Comparison of ENCODE assay signal across 12 cellular contexts in genomic region chr12:66103011-66103913, GRCh38. TPM values are rescaled to one million over a fixed set of nuclear protein-coding genes. Genes with fewer than 3 reads are reported as not detected.
DNase-seq lines count a peak whose midpoint lies in the region; ATAC-seq, FAIRE-seq and TF ChIP-seq lines count a peak whose summit lies in the region.
"Had no signal": no experiment of that assay in that cellular context is flagged by ENCODE, and none has a peak within 500 bp of the region (broad histone marks: within the 10 kb centered on the region; RNA-seq: fewer than 3 reads in every experiment).

No MANE protein-coding gene starts in this region.

- H3K9me2 ChIP-seq in Karpas-422 (replicated peaks; ENCODE audit: insufficient read depth, low read length) = no peaks in the 10 kb centered on the region

- TF ChIP-seq EP300 in HepG2 (IDR thresholded peaks at IDR 0.05; ENCODE audit: low read depth in 2 of 2, low read length in 2 of 2) = no peak
- no peak for TF ChIP-seq EP300 in HepG2 (CRISPR knock-in tag; IDR thresholded peaks at IDR 0.05; ENCODE audit: borderline replicate concordance)
- no peak for TF ChIP-seq EP300 in H1 (IDR thresholded peaks at IDR 0.05; ENCODE audit: borderline replicate concordance in 1 of 2, low read depth in 2 of 2, low read length in 2 of 2)

- CTCF ChIA-PET in HepG2 (lab: Yijun Ruan, JAX; ENCODE audit: low intra/inter-chr PET ratio, low total read pairs) = no interaction called here
- CTCF ChIA-PET in H1 (lab: Charles Lee; ENCODE audit: partially characterized antibody) = interaction anchor here (0.5 to 3.1 kb wide), 16 partner anchors 18 to 803 kb away, joined by 3 to 11 read pairs (median 3); no protein-coding TSS in a partner anchor

- intact Hi-C loops in HepG2 (cut with micrococcal nuclease; ENCODE audit: unreplicated experiment) (no loop called here), right lobe of liver (cut with DNase I) (no loop called here), right cardiac atrium (cut with DNase I) (loop anchor here in 1 of 4 donors (10.0 kb wide), 1 partner anchor 1208 kb away; no protein-coding TSS in a partner anchor)

- no peak overlapping the region for H3K27ac Mint-ChIP-seq in type B pancreatic cell
- H3K27ac Mint-ChIP-seq: activated naive CD4-positive, alpha-beta T cell treated with anti-CD3 and anti-CD28 coated beads, Interleukin-2, amount 50 U/mL, for 24 hours; T-helper 2 cell treated with Interferon-gamma antibody and Interleukin-4, amounts not matched to agents 5 μg/mL and 100 μg/mL, for 36 hours had no signal

- H4K5ac ChIP-seq in H1 (ENCODE audit: insufficient read length, low read depth, low read length) = no peak overlapping the region

- no peak overlapping the region for H4K91ac ChIP-seq in H1 (replicated peaks; ENCODE audit: insufficient read length, low read length)

- BruUV-seq in HepG2 (replicated peaks; lab: Mats Ljungman, UMichigan) = no TSS peak

- no peak overlapping the region for H3K23ac ChIP-seq in H1 (ENCODE audit: insufficient read length)

- no peak overlapping the region for H3K4ac ChIP-seq in H1 (replicated peaks; ENCODE audit: insufficient read length, low read depth, low read length)

- no peak overlapping the region for H2BK20ac ChIP-seq in H1 (ENCODE audit: low read length)

- in situ Hi-C loops in HepG2 (cut with HindIII; ENCODE audit: extremely low pct_ligation_motif_present, low pct_unique_long_range_greater_than_20kb) = loop anchor here (10.0 to 25.0 kb wide), 3 partner anchors 491 to 1216 kb away; no protein-coding TSS in a partner anchor

- no peak overlapping the region for H2BK15ac ChIP-seq in H1 (ENCODE audit: low read length)

- no peak overlapping the region for H3K4me3 ChIP-seq in HepG2 (replicated peaks in 1 of 3; ENCODE audit: insufficient read depth in 1 of 3, low read depth in 2 of 3, low read length in 3 of 3)
- no peak overlapping the region for H3K4me3 ChIP-seq in right lobe of liver
- no peak overlapping the region for H3K4me3 ChIP-seq in Karpas-422 (ENCODE audit: low read length)
- no peak overlapping the region for H3K4me3 ChIP-seq in H1 (ENCODE audit: extremely low read depth in 1 of 4, insufficient read depth in 2 of 4, low read depth in 3 of 4, low read length in 4 of 4)
- no peak overlapping the region for H3K4me3 ChIP-seq in right cardiac atrium (ENCODE audit: low read length)
- H3K4me3 ChIP-seq: BLaER1 treated with 17β-estradiol and CSF1 and Interleukin-3, amounts not matched to agents 10 nM and 100 nM; left ventricle myocardium inferior had no signal

- no peaks in the 10 kb centered on the region for H3K79me1 ChIP-seq in H1 (ENCODE audit: low read depth, low read length)

- no peak for ATAC-seq in HepG2
- ATAC-seq in right lobe of liver = no peak
- no peak for ATAC-seq in right cardiac atrium

- H2BK5ac ChIP-seq in H1 (ENCODE audit: low read depth, low read length) = no peak overlapping the region

- peaks cover 12% of the 10 kb centered on the region for H3K4me1 ChIP-seq in HepG2 (ENCODE audit: insufficient read depth, low read length)
- no peaks in the 10 kb centered on the region for H3K4me1 ChIP-seq in right lobe of liver
- H3K4me1 ChIP-seq in Karpas-422 (ENCODE audit: low read length) = peaks cover 3% of the 10 kb centered on the region
- peaks cover 0 to 3% (median 0%) of the 10 kb centered on the region in 4 experiments; a peak in 1 of 7 replicates for H3K4me1 ChIP-seq in H1 (replicated peaks in 1 of 4; ENCODE audit: control insufficient read depth in 3 of 4, insufficient read depth in 4 of 4, low read length in 3 of 4)
- H3K4me1 ChIP-seq in right cardiac atrium (ENCODE audit: control insufficient read depth, insufficient read depth, low read length) = no peaks in the 10 kb centered on the region

- H3K27me3 Mint-ChIP-seq in type B pancreatic cell = peaks cover 10% of the 10 kb centered on the region

- no peaks in the 10 kb centered on the region for H3K23me2 ChIP-seq in H1 (ENCODE audit: low read depth, low read length)

- no peak overlapping the region for H2BK12ac ChIP-seq in H1 (ENCODE audit: low read depth, low read length)

- WGBS in HepG2 (ENCODE audit: low lambda C conversion rate) = 0% methylated on average over 3 of the region's 3 CpGs
- 74% methylated on average over 3 of the region's 3 CpGs for WGBS in right lobe of liver (ENCODE audit: insufficient coverage, low coverage, low lambda C conversion rate, missing lambda C conversion rate)
- 95% methylated on average over 3 of the region's 3 CpGs; no CpG with 5 or more reads in 1 of the 2 experiments for WGBS in H1 (ENCODE audit: extremely low coverage in 1 of 2, insufficient coverage in 1 of 2, insufficient read length in 1 of 2, insufficient replicate concordance in 2 of 2, low coverage in 1 of 2, low lambda C conversion rate in 2 of 2, missing lambda C conversion rate in 1 of 2), 2 experiments
- 86% methylated on average over 3 of the region's 3 CpGs for WGBS in right cardiac atrium

- H3K79me2 ChIP-seq in HepG2 (ENCODE audit: insufficient read depth, low read length) = no peaks in the 10 kb centered on the region
- H3K79me2 ChIP-seq in Karpas-422 (ENCODE audit: low read length) = no peaks in the 10 kb centered on the region
- no peaks in the 10 kb centered on the region for H3K79me2 ChIP-seq in H1 (ENCODE audit: control insufficient read depth in 1 of 2, insufficient read depth in 2 of 2, low read length in 2 of 2)

- H3K9me3 Mint-ChIP-seq in type B pancreatic cell = peaks cover 11% of the 10 kb centered on the region
- H3K9me3 Mint-ChIP-seq: activated naive CD4-positive, alpha-beta T cell treated with anti-CD3 and anti-CD28 coated beads, Interleukin-2, amount 50 U/mL, for 24 hours; T-helper 2 cell treated with Interferon-gamma antibody and Interleukin-4, amounts not matched to agents 5 μg/mL and 100 μg/mL, for 36 hours had no signal

- H3K36me3 ChIP-seq in HepG2 (replicated peaks in 1 of 2; ENCODE audit: control insufficient read depth in 1 of 2, insufficient read depth in 2 of 2, low read length in 2 of 2) (no peaks in the 10 kb centered on the region), right lobe of liver (no peaks in the 10 kb centered on the region), Karpas-422 (ENCODE audit: insufficient read depth, low read length) (no peaks in the 10 kb centered on the region), H1 (ENCODE audit: control insufficient read depth in 2 of 4, insufficient read depth in 4 of 4, low read length in 3 of 4) (no peaks in the 10 kb centered on the region)
- H3K36me3 ChIP-seq: BLaER1 treated with 17β-estradiol and CSF1 and Interleukin-3, amounts not matched to agents 10 nM and 100 nM; left ventricle myocardium inferior had no signal

- peaks cover 10% of the 10 kb centered on the region for H3K4me1 Mint-ChIP-seq in type B pancreatic cell (ENCODE audit: unreplicated experiment)

- H4K20me1 ChIP-seq in HepG2 (ENCODE audit: insufficient read depth, low read length) (no peaks in the 10 kb centered on the region), Karpas-422 (ENCODE audit: insufficient read depth, low read depth, low read length) (no peaks in the 10 kb centered on the region), H1 (replicated peaks in 1 of 2; ENCODE audit: control insufficient read depth in 1 of 2, insufficient read depth in 2 of 2, low read length in 2 of 2) (no peaks in the 10 kb centered on the region)
- H4K20me1 ChIP-seq: BLaER1 treated with 17β-estradiol and CSF1 and Interleukin-3, amounts not matched to agents 10 nM and 100 nM had no signal

- no peak for TF ChIP-seq RAD21 in HepG2 (CRISPR knock-in tag; IDR thresholded peaks at IDR 0.05)
- peak; percentile 15 to 34; a peak in 3 of 4 replicates for TF ChIP-seq RAD21 in H1 (IDR thresholded peaks at IDR 0.05 in 1 of 2, conservative IDR thresholded peaks at IDR 0.05 in 1 of 2; ENCODE audit: low read depth in 2 of 2, low read length in 2 of 2)

- no peak overlapping the region for H2AK5ac ChIP-seq in H1 (ENCODE audit: low read depth, low read length)

- no peak overlapping the region for H3K9ac ChIP-seq in HepG2 (ENCODE audit: insufficient read depth, low read depth, low read length)
- H3K9ac ChIP-seq in Karpas-422 (ENCODE audit: low read length) = no peak overlapping the region
- no peak overlapping the region for H3K9ac ChIP-seq in H1 (replicated peaks in 1 of 4; ENCODE audit: extremely low read depth in 1 of 4, low read depth in 3 of 4, low read length in 3 of 4)
- H3K9ac ChIP-seq: BLaER1 treated with 17β-estradiol and CSF1 and Interleukin-3, amounts not matched to agents 10 nM and 100 nM had no signal

- FAIRE-seq in HepG2 (lab: Jason Lieb, UNC) = no peak
- FAIRE-seq in H1 (lab: Jason Lieb, UNC) = no peak

- no peak for DNase-seq in HepG2 (ENCODE audit: low spot score)
- DNase-seq in right lobe of liver = no peak
- peak; percentile 57 for DNase-seq in Karpas-422
- peak in 1 of 2 experiments; percentile 74 for DNase-seq in H1 (ENCODE audit: low read depth in 1 of 2, low spot score in 2 of 2)
- DNase-seq in type B pancreatic cell (ENCODE audit: extremely low spot score, unreplicated experiment) = no peak
- DNase-seq in NCI-H1105 (lab: John Stamatoyannopoulos, UW) = no peak
- no peak for DNase-seq in right cardiac atrium
- no peak for DNase-seq in kidney glomerular epithelial cell (lab: John Stamatoyannopoulos, UW)
- DNase-seq: left ventricle myocardium inferior had no signal

- H3K56ac ChIP-seq in H1 (replicated peaks; ENCODE audit: insufficient read length, low read depth, low read length) = no peak overlapping the region

- H3K14ac ChIP-seq in H1 (ENCODE audit: insufficient read length) = no peak overlapping the region

- no peak overlapping the region for H3K4me3 Mint-ChIP-seq in type B pancreatic cell
- H3K4me3 Mint-ChIP-seq: activated naive CD4-positive, alpha-beta T cell treated with anti-CD3 and anti-CD28 coated beads, Interleukin-2, amount 50 U/mL, for 24 hours; T-helper 2 cell treated with Interferon-gamma antibody and Interleukin-4, amounts not matched to agents 5 μg/mL and 100 μg/mL, for 36 hours had no signal

- H3K27ac ChIP-seq in HepG2 (ENCODE audit: extremely low read length, insufficient read depth, low read length) (no peak overlapping the region), right lobe of liver (no peak overlapping the region), Karpas-422 (ENCODE audit: low read length) (no peak overlapping the region), H1 (ENCODE audit: low read depth, low read length) (no peak overlapping the region), right cardiac atrium (ENCODE audit: low read length) (no peak overlapping the region)
- H3K27ac ChIP-seq: BLaER1 treated with 17β-estradiol and CSF1 and Interleukin-3, amounts not matched to agents 10 nM and 100 nM; left ventricle myocardium inferior had no signal

- H3K27me3 ChIP-seq in HepG2 (ENCODE audit: control insufficient read depth in 1 of 2, insufficient read depth in 2 of 2, low read length in 2 of 2) = no peaks in the 10 kb centered on the region
- H3K27me3 ChIP-seq in right lobe of liver = no peaks in the 10 kb centered on the region
- no peaks in the 10 kb centered on the region for H3K27me3 ChIP-seq in Karpas-422 (ENCODE audit: low read length)
- H3K27me3 ChIP-seq in H1 (replicated peaks in 1 of 4; ENCODE audit: control insufficient read depth in 3 of 4, extremely low read depth in 1 of 4, insufficient read depth in 3 of 4, low read length in 3 of 4) = no peaks in the 10 kb centered on the region
- no peaks in the 10 kb centered on the region for H3K27me3 ChIP-seq in right cardiac atrium (ENCODE audit: control insufficient read depth, insufficient read depth)
- H3K27me3 ChIP-seq: BLaER1 treated with 17β-estradiol and CSF1 and Interleukin-3, amounts not matched to agents 10 nM and 100 nM had no signal

- POLR2A ChIA-PET in HepG2 (lab: Yijun Ruan, JAX) = no interaction called here
- POLR2A ChIA-PET in H1 (lab: Charles Lee; ENCODE audit: partially characterized antibody) = no interaction called here

- no peak for TF ChIP-seq POLR2A in HepG2 (IDR thresholded peaks at IDR 0.05; ENCODE audit: insufficient read depth in 1 of 2, low read depth in 2 of 2, low read length in 2 of 2)
- TF ChIP-seq POLR2A in right lobe of liver (IDR thresholded peaks at IDR 0.05) = no peak
- no peak for TF ChIP-seq POLR2A in H1 (IDR thresholded peaks at IDR 0.05; ENCODE audit: control extremely low read depth in 1 of 2, low read depth in 2 of 2, low read length in 2 of 2)

- H3K9me3 ChIP-seq in HepG2 (ENCODE audit: low read length) = peaks cover 7% of the 10 kb centered on the region
- no peaks in the 10 kb centered on the region for H3K9me3 ChIP-seq in right lobe of liver
- H3K9me3 ChIP-seq in Karpas-422 (ENCODE audit: low read length) = no peaks in the 10 kb centered on the region
- peaks cover 5 to 7% of the 10 kb centered on the region in 2 experiments; a peak in 3 of 4 replicates for H3K9me3 ChIP-seq in H1 (ENCODE audit: insufficient read depth in 2 of 2, low read depth in 1 of 2, low read length in 1 of 2)
- H3K9me3 ChIP-seq in right cardiac atrium (ENCODE audit: control insufficient read depth, low read length) = no peaks in the 10 kb centered on the region

- H3K18ac ChIP-seq in H1 (ENCODE audit: extremely low read depth, low read length) = no peak overlapping the region

- H2BK120ac ChIP-seq in H1 (replicated peaks; ENCODE audit: low read depth, low read length) = no peak overlapping the region

- no peak for TF ChIP-seq CTCF in HepG2 (CRISPR knock-in tag; IDR thresholded peaks at IDR 0.05)
- TF ChIP-seq CTCF in right lobe of liver (IDR thresholded peaks at IDR 0.05) = no peak
- TF ChIP-seq CTCF in H1 (IDR thresholded peaks at IDR 0.05; ENCODE audit: control extremely low read depth in 1 of 3, insufficient read depth in 1 of 3, low read depth in 1 of 3, low read length in 3 of 3) = peak; percentile 51 to 72 (median 55)
- TF ChIP-seq CTCF in type B pancreatic cell (conservative IDR thresholded peaks at IDR 0.05) = peak; percentile 36

- H2AFZ ChIP-seq in HepG2 (ENCODE audit: low read length) (no peak overlapping the region), Karpas-422 (ENCODE audit: low read length) (no peak overlapping the region), H1 (ENCODE audit: low read length) (no peak overlapping the region)

- H3K36me3 Mint-ChIP-seq in type B pancreatic cell = no peaks in the 10 kb centered on the region
- H3K36me3 Mint-ChIP-seq: activated naive CD4-positive, alpha-beta T cell treated with anti-CD3 and anti-CD28 coated beads, Interleukin-2, amount 50 U/mL, for 24 hours had no signal

- H3K4me2 ChIP-seq in HepG2 (ENCODE audit: low read depth, low read length) (no peak overlapping the region), Karpas-422 (ENCODE audit: low read depth, low read length, poor library complexity, severe bottlenecking) (no peak overlapping the region), H1 (ENCODE audit: insufficient read depth in 1 of 2, low read depth in 2 of 2, low read length in 2 of 2) (no peak overlapping the region)
- H3K4me2 ChIP-seq: BLaER1 treated with 17β-estradiol and CSF1 and Interleukin-3, amounts not matched to agents 10 nM and 100 nM had no signal

- H4K8ac ChIP-seq in H1 (ENCODE audit: extremely low read depth, insufficient read depth, low read length) = no peak overlapping the region

RNA-seq across cellular contexts. Expression of gene LLPH, which starts 27.3 kb away (rescaled TPM):
- total RNA-seq in HepG2 (2016; rRNA removed; fragmentation: Illumina TruSeq; extraction: Trizol) = 25.6 and 38.6 TPM in 2 replicates
- 5.4 and 7.8 TPM in 2 replicates for total RNA-seq in HepG2 (2016; cell fraction: cytosol; rRNA removed; fragmentation: Illumina TruSeq; extraction: Trizol; ENCODE audit: low read depth)
- 22.4 and 38.8 TPM in 2 replicates for total RNA-seq in HepG2 (2016; cell fraction: insoluble cytoplasmic fraction; rRNA removed; fragmentation: Illumina TruSeq; extraction: Trizol)
- 7.7 and 9.0 TPM in 2 replicates for total RNA-seq in HepG2 (2016; cell fraction: membrane; rRNA removed; fragmentation: Illumina TruSeq; extraction: Trizol)
- total RNA-seq in HepG2 (2016; cell fraction: nucleus; rRNA removed; fragmentation: Illumina TruSeq; extraction: Trizol) = 9.0 and 10.8 TPM in 2 replicates
- polyA plus RNA-seq in HepG2 (2011; rRNA removed) = 3.7 and 4.2 TPM in 2 replicates
- 1.4 and 3.0 TPM in 2 replicates for polyA plus RNA-seq in HepG2 (2011; cell fraction: cytosol; rRNA removed)
- polyA plus RNA-seq in HepG2 (2011; cell fraction: nucleus; rRNA removed) = 0.72 and 0.88 TPM in 2 replicates
- 15.8 and 20.3 TPM in 2 replicates for polyA plus RNA-seq in HepG2 (2012)
- 10.1 and 12.2 TPM in 2 replicates for polyA plus RNA-seq in HepG2 (2016; cell fraction: cytosol; fragmentation: Illumina TruSeq; extraction: Trizol; ENCODE audit: low read depth)
- polyA plus RNA-seq in HepG2 (2016; cell fraction: insoluble cytoplasmic fraction; fragmentation: Illumina TruSeq; extraction: Trizol; ENCODE audit: low read depth) = 58.6 and 68.8 TPM in 2 replicates
- polyA plus RNA-seq in HepG2 (2016; cell fraction: membrane; fragmentation: Illumina TruSeq; extraction: Trizol; ENCODE audit: low read depth) = 10.8 and 11.9 TPM in 2 replicates
- 21.3 and 22.5 TPM in 2 replicates for polyA plus RNA-seq in HepG2 (2016; cell fraction: nucleus; fragmentation: Illumina TruSeq; extraction: Trizol; ENCODE audit: insufficient read depth, low read depth)
- 1.2 and 2.7 TPM in 2 replicates for polyA minus RNA-seq in HepG2 (2011; rRNA and poly(A)+ RNA removed; ENCODE audit: low replicate concordance)
- polyA minus RNA-seq in HepG2 (2011; cell fraction: cytosol; rRNA and poly(A)+ RNA removed) = 0.97 and 1.2 TPM in 2 replicates
- 4.4 and 4.6 TPM in 2 replicates for polyA minus RNA-seq in HepG2 (2011; cell fraction: nucleus; rRNA and poly(A)+ RNA removed)
- total RNA-seq in right lobe of liver = 10 to 100 TPM in 2 of 6 experiments, 1 to 10 TPM in 4; 5.2 to 13.0 (median 7.8) TPM
- 5.6 and 15.3 TPM in 2 replicates for total RNA-seq in Karpas-422 (2014; rRNA removed; shearing (Covaris generic); ENCODE audit: low replicate concordance)
- total RNA-seq in H1 (2021; fragmentation: NEBNext Ultra II Directional; extraction: Animal tissue kit (Norgen Biotek cat#: 25700)) = 29.9 and 31.3 TPM in 2 replicates
- 1.1 and 2.3 TPM in 2 replicates for polyA plus RNA-seq in H1 (2011; rRNA removed)
- polyA plus RNA-seq in H1 (2011; cell fraction: cytosol; rRNA removed) = 4.6 TPM
- 0.53 TPM for polyA plus RNA-seq in H1 (2011; cell fraction: nucleus; rRNA removed)
- polyA plus RNA-seq in H1 (2012, experiment 1 of 2) = 8.3 to 17.8 TPM (median 9.5 TPM) in 4 replicates
- polyA plus RNA-seq in H1 (2012, experiment 2 of 2) = 3.7 TPM
- 38.3 TPM for polyA plus RNA-seq in H1 (2013, experiment 1 of 2)
- 40.3 TPM for polyA plus RNA-seq in H1 (2013, experiment 2 of 2)
- 0.95 and 1.0 TPM in 2 replicates for polyA minus RNA-seq in H1 (2011; rRNA and poly(A)+ RNA removed)
- 2.3 TPM for polyA minus RNA-seq in H1 (2011; cell fraction: cytosol; rRNA and poly(A)+ RNA removed)
- 2.0 TPM for polyA minus RNA-seq in H1 (2011; cell fraction: nucleus; rRNA and poly(A)+ RNA removed)
- 15.3 and 26.3 TPM in 2 replicates for total RNA-seq in type B pancreatic cell (ENCODE audit: low replicate concordance)
- 10 to 100 TPM; 16.4 to 20.5 (median 17.6) TPM for total RNA-seq in right cardiac atrium
- 16.6 TPM for polyA plus RNA-seq in right cardiac atrium

Comparison
In these comparisons a context has a peak if more than half of its experiments do, and no peak if none do; other contexts are left out.
1. CTCF ChIP-seq: peak in H1 (3 of 3) and type B pancreatic cell (single experiment); none in HepG2 (single experiment) and right lobe of liver (0 of 4).
2. Of the 41 proteins assayed by ChIP-seq in both HepG2 and H1: peak only in HepG2: none; only in H1: CTCF and RAD21; in both: none; in neither: 39.